Comparison of ENCODE assay signal across 30 cellular contexts in the genomic region with DNA sequence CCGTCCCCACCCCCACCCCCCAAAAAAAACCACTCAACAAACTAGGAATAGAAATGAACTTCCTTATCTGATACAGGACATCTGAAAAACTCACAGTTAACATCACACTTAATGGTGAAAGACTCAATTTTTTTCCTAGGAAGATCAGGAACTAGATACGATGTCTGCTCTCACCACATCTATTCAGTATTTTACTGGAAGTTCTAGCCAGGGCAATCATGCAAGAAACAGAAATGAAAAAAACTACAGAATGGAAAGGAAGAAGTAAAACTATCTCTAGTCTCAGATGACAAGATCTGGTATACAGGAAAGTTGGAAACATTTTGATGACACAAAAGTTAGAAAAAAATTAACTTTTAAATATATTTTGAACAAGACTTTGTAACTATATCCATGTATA.
"Had no signal": no experiment of that assay in that cellular context is flagged by ENCODE, and none has a peak within 500 bp of the region (broad histone marks: within the 10 kb centered on the region; RNA-seq: fewer than 3 reads in every experiment).

No MANE protein-coding gene starts in this region.

- ATAC-seq: activated CD8-positive, alpha-beta memory T cell treated with anti-CD3 and anti-CD28 coated beads, Interleukin-2, amount 10 ng/mL, durations not matched to agents 7 days and 5 days; body of pancreas; Panc1; SK-N-SH treated with all-trans-retinoic acid at 6 μM for 48 hours had no signal

- DNase-seq: activated B cell treated with CpG ODN at 0.5 μM for 24 hours; activated CD4-positive, alpha-beta T cell treated with anti-CD3 and anti-CD28 coated beads for 1 hour; activated CD4-positive, alpha-beta T cell treated with anti-CD3 and anti-CD28 coated beads, Interleukin-2, amount 10 ng/mL, durations not matched to agents 24 days and 14 days; activated CD4-positive, alpha-beta T cell treated with anti-CD3 and anti-CD28 coated beads, Interleukin-2, amount 50 U/mL, for 48 hours; activated CD8-positive, alpha-beta memory T cell treated with anti-CD3 and anti-CD28 coated beads, Interleukin-2, amount 10 ng/mL, durations not matched to agents 7 days and 5 days; activated effector memory CD4-positive, alpha-beta T cell treated with Interleukin-2 at 50 U/mL for 16 hours; activated naive CD4-positive, alpha-beta T cell; activated T-cell treated with anti-CD3 and anti-CD28 coated beads, Interleukin-2, amount 50 U/mL, for 24 hours; aorta; body of pancreas; central memory CD4-positive, alpha-beta T cell; KG1; NCI-H1092; NCI-H1417; NCI-H2029; NCI-H2107; NCI-H2171 treated with DMSO at 0.1 percent for 48 hours; NCI-H345; NCI-H510A; NCI-H526 treated with DMSO at 0.1 percent for 48 hours; NCI-H82; OCI-M1; SHP77; SW 1271 had no signal

- H3K36me3 Mint-ChIP-seq: activated CD8-positive, alpha-beta memory T cell treated with anti-CD3 and anti-CD28 coated beads, Interleukin-2, amount 10 ng/mL, durations not matched to agents 7 days and 5 days had no signal

- H3K36me3 ChIP-seq: SJSA1 had no signal

- H3K4me3 ChIP-seq: body of pancreas, SJSA1 had no signal

- H3K4me3 Mint-ChIP-seq: activated B cell treated with CpG ODN at 0.5 μM for 24 hours; activated CD4-positive, alpha-beta T cell treated with anti-CD3 and anti-CD28 coated beads, Interleukin-2, amount 10 ng/mL, durations not matched to agents 24 days and 14 days; activated CD8-positive, alpha-beta memory T cell treated with anti-CD3 and anti-CD28 coated beads, Interleukin-2, amount 10 ng/mL, durations not matched to agents 7 days and 5 days; activated naive CD4-positive, alpha-beta T cell treated with anti-CD3 and anti-CD28 coated beads, Interleukin-2, amount 50 U/mL, for 24 hours; activated T-cell treated with anti-CD3 and anti-CD28 coated beads, Interleukin-2, amount 50 U/mL, for 24 hours; activated T-helper 1 cell treated with anti-CD3 and anti-CD28 coated beads, Interleukin-12 subunit alpha, Interleukin-12 subunit beta, Interleukin-2, Interleukin-4 antibody, amounts not matched to agents 30 ng/mL and 10 ng/mL and 1 ng/mL, durations not matched to agents 14 hours and 24 hours and 36 hours had no signal

- H3K27ac ChIP-seq: body of pancreas, RWPE1, SJSA1 had no signal

- H3K27ac Mint-ChIP-seq: activated B cell treated with CpG ODN at 0.5 μM for 24 hours; activated CD4-positive, alpha-beta T cell treated with anti-CD3 and anti-CD28 coated beads, Interleukin-2, amount 10 ng/mL, durations not matched to agents 24 days and 14 days; activated CD8-positive, alpha-beta memory T cell treated with anti-CD3 and anti-CD28 coated beads, Interleukin-2, amount 10 ng/mL, durations not matched to agents 7 days and 5 days; activated naive CD4-positive, alpha-beta T cell treated with anti-CD3 and anti-CD28 coated beads, Interleukin-2, amount 50 U/mL, for 24 hours; activated T-cell treated with anti-CD3 and anti-CD28 coated beads, Interleukin-2, amount 50 U/mL, for 24 hours; activated T-helper 1 cell treated with anti-CD3 and anti-CD28 coated beads, Interleukin-12 subunit alpha, Interleukin-12 subunit beta, Interleukin-2, Interleukin-4 antibody, amounts not matched to agents 30 ng/mL and 10 ng/mL and 1 ng/mL, durations not matched to agents 14 hours and 24 hours and 36 hours had no signal

- H3K27me3 Mint-ChIP-seq: activated B cell treated with CpG ODN at 0.5 μM for 24 hours; activated CD4-positive, alpha-beta T cell treated with anti-CD3 and anti-CD28 coated beads, Interleukin-2, amount 10 ng/mL, durations not matched to agents 24 days and 14 days; activated CD8-positive, alpha-beta memory T cell treated with anti-CD3 and anti-CD28 coated beads, Interleukin-2, amount 10 ng/mL, durations not matched to agents 7 days and 5 days; activated naive CD4-positive, alpha-beta T cell treated with anti-CD3 and anti-CD28 coated beads, Interleukin-2, amount 50 U/mL, for 24 hours; activated T-cell treated with anti-CD3 and anti-CD28 coated beads, Interleukin-2, amount 50 U/mL, for 24 hours had no signal

- H3K4me1 Mint-ChIP-seq: activated CD4-positive, alpha-beta T cell treated with anti-CD3 and anti-CD28 coated beads, Interleukin-2, amount 10 ng/mL, durations not matched to agents 24 days and 14 days; activated naive CD4-positive, alpha-beta T cell treated with anti-CD3 and anti-CD28 coated beads, Interleukin-2, amount 50 U/mL, for 24 hours had no signal

- H3K27me3 ChIP-seq: body of pancreas, SJSA1 had no signal

- H3K4me1 ChIP-seq: body of pancreas, SJSA1 had no signal

- H3K9me3 ChIP-seq: body of pancreas, SJSA1 had no signal

- H3K9me3 Mint-ChIP-seq: activated B cell treated with CpG ODN at 0.5 μM for 24 hours; activated CD4-positive, alpha-beta T cell treated with anti-CD3 and anti-CD28 coated beads, Interleukin-2, amount 10 ng/mL, durations not matched to agents 24 days and 14 days; activated naive CD4-positive, alpha-beta T cell treated with anti-CD3 and anti-CD28 coated beads, Interleukin-2, amount 50 U/mL, for 24 hours; activated T-helper 1 cell treated with anti-CD3 and anti-CD28 coated beads, Interleukin-12 subunit alpha, Interleukin-12 subunit beta, Interleukin-2, Interleukin-4 antibody, amounts not matched to agents 30 ng/mL and 10 ng/mL and 1 ng/mL, durations not matched to agents 14 hours and 24 hours and 36 hours had no signal
